ENCODE assay signal across 11 cellular contexts in genomic region chr6:15017251-15017650, GRCh38.
DNase-seq lines count a peak whose midpoint lies in the region; ATAC-seq and TF ChIP-seq lines count a peak whose summit lies in the region.
"Had no signal": no experiment of that assay in that cellular context is flagged by ENCODE, and none has a peak within 500 bp of the region (broad histone marks: within the 10 kb centered on the region; RNA-seq: fewer than 3 reads in every experiment).

No MANE protein-coding gene starts in this region.

- H3K27ac Mint-ChIP-seq in stimulated activated naive B cell treated with anti-CD40 and anti-IgM and Interleukin-4, amounts not matched to agents 10 μg/mL and 1 μg/mL and 100 μg/mL, for 72 hours: no peak overlapping the region
- H3K27ac Mint-ChIP-seq in progenitor cell of endocrine pancreas: no peak overlapping the region

- peak; percentile 65 to 68 for ATAC-seq in stimulated activated naive B cell treated with anti-CD40 and anti-IgM and Interleukin-4, amounts not matched to agents 10 μg/mL and 1 μg/mL and 100 μg/mL, for 72 hours (replicated peaks)
- ATAC-seq in GM18868 (IDR thresholded peaks at IDR 0.05; ENCODE audit: unreplicated experiment): no peak
- ATAC-seq: body of pancreas had no signal

- no peaks in the 10 kb centered on the region for H3K9me3 Mint-ChIP-seq in stimulated activated naive B cell treated with anti-CD40 and anti-IgM and Interleukin-4, amounts not matched to agents 10 μg/mL and 1 μg/mL and 100 μg/mL, for 72 hours
- no peaks in the 10 kb centered on the region for H3K9me3 Mint-ChIP-seq in progenitor cell of endocrine pancreas (ENCODE audit: low read depth)

- H3K4me1 Mint-ChIP-seq in stimulated activated naive B cell treated with anti-CD40 and anti-IgM and Interleukin-4, amounts not matched to agents 10 μg/mL and 1 μg/mL and 100 μg/mL, for 72 hours: peaks cover 18 to 27% of the 10 kb centered on the region in 2 donors
- peaks cover 20% of the 10 kb centered on the region for H3K4me1 Mint-ChIP-seq in progenitor cell of endocrine pancreas (ENCODE audit: low read depth)

- DNase-seq in activated naive CD4-positive, alpha-beta T cell treated with anti-CD3 and anti-CD28 coated beads, Interleukin-2, amount 50 U/mL, for 16 hours: peak; percentile 11
- no peak for DNase-seq in activated naive CD4-positive, alpha-beta T cell treated with Interleukin-2 at 50 U/mL for 16 hours
- DNase-seq in OCI-M1 (lab: John Stamatoyannopoulos, UW) (peak; percentile 89), fibroblast of villous mesenchyme (ENCODE audit: low read depth) (peak; percentile 3), SW 1271 (lab: John Stamatoyannopoulos, UW) (no peak), progenitor cell of endocrine pancreas (ENCODE audit: low spot score, unreplicated experiment) (no peak)
- DNase-seq in stimulated activated naive B cell treated with anti-CD40 and anti-IgM and Interleukin-4, amounts not matched to agents 10 μg/mL and 1 μg/mL and 100 μg/mL, for 72 hours: no peak
- DNase-seq: small intestine, T1000 had no signal

- TF ChIP-seq CTCF in fibroblast of villous mesenchyme (IDR thresholded peaks at IDR 0.05; ENCODE audit: insufficient read depth, low read depth, low read length) (no peak), progenitor cell of endocrine pancreas (IDR thresholded peaks at IDR 0.05; ENCODE audit: unreplicated experiment) (no peak)

- peak overlapping the region; percentile 43 to 56 for H3K4me3 Mint-ChIP-seq in stimulated activated naive B cell treated with anti-CD40 and anti-IgM and Interleukin-4, amounts not matched to agents 10 μg/mL and 1 μg/mL and 100 μg/mL, for 72 hours
- no peak overlapping the region for H3K4me3 Mint-ChIP-seq in progenitor cell of endocrine pancreas (ENCODE audit: low read depth)

- peaks cover 0 to 9% of the 10 kb centered on the region in 2 donors for H3K27me3 Mint-ChIP-seq in stimulated activated naive B cell treated with anti-CD40 and anti-IgM and Interleukin-4, amounts not matched to agents 10 μg/mL and 1 μg/mL and 100 μg/mL, for 72 hours
- H3K27me3 Mint-ChIP-seq in progenitor cell of endocrine pancreas: peaks cover 38% of the 10 kb centered on the region

- no peaks in the 10 kb centered on the region for H3K36me3 Mint-ChIP-seq in stimulated activated naive B cell treated with anti-CD40 and anti-IgM and Interleukin-4, amounts not matched to agents 10 μg/mL and 1 μg/mL and 100 μg/mL, for 72 hours
- H3K36me3 Mint-ChIP-seq in progenitor cell of endocrine pancreas (ENCODE audit: insufficient read depth): no peaks in the 10 kb centered on the region

- H3K4me3 ChIP-seq in fibroblast of villous mesenchyme (ENCODE audit: low read depth, low read length): no peak overlapping the region
- H3K4me3 ChIP-seq: body of pancreas had no signal

Comparison
In these comparisons a context has a peak if more than half of its experiments do, and no peak if none do; other contexts are left out.
1. DNase-seq: peak in activated naive CD4-positive, alpha-beta T cell treated with anti-CD3 and anti-CD28 coated beads, Interleukin-2, amount 50 U/mL, for 16 hours (single experiment), OCI-M1 (single experiment) and fibroblast of villous mesenchyme (single experiment); none in activated naive CD4-positive, alpha-beta T cell treated with Interleukin-2 at 50 U/mL for 16 hours (single experiment), stimulated activated naive B cell treated with anti-CD40 and anti-IgM and Interleukin-4, amounts not matched to agents 10 μg/mL and 1 μg/mL and 100 μg/mL, for 72 hours (single experiment), SW 1271 (0 of 2) and progenitor cell of endocrine pancreas (single experiment).